1 cellular context compared by ENCODE assay signal in the genomic region with DNA sequence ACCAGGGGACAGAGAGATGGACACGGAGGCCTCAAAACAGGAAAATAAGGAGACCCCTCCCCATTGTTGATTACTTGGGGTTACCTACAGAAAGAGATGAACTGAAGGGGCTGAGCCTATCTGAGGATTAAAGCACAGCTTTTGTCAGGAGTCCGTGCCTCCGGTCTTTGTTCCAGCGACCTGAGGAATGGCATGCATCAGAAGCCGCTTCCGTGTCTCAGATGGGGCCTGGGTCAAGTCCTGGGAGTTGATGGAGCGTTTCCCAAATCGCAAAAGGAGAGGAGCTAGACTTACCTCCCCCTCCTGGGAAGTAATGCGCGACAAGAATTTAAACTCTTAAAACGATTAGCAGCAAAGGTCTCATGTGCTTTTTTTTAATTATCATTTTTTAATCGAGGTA.
A peak's percentile ranks its signal among the peaks of the same experiment; 100 is the strongest.
TF ChIP-seq lines count a peak whose summit lies in the region.

No MANE protein-coding gene starts in this region.

TF ChIP-seq in H1, 55 proteins besides CTCF, POLR2A, EP300 and RAD21:
- TF ChIP-seq ASH2L (IDR thresholded peaks at IDR 0.05; ENCODE audit: low read length) (no peak), SUZ12 (IDR thresholded peaks at IDR 0.05; ENCODE audit: low read length) (peak; percentile 48; the same call in 1 of the 2 replicates)
